Comparison of ENCODE assay signal across 13 cellular contexts in genomic region chr2:20471148-20471547, GRCh38. TPM values are rescaled to one million over a fixed set of nuclear protein-coding genes. Genes with fewer than 3 reads are reported as not detected.
DNase-seq lines count a peak whose midpoint lies in the region; TF ChIP-seq lines count a peak whose summit lies in the region.
"Had no signal": no experiment of that assay in that cellular context is flagged by ENCODE, and none has a peak within 500 bp of the region (broad histone marks: within the 10 kb centered on the region; RNA-seq: fewer than 3 reads in every experiment).

No MANE protein-coding gene starts in this region.

- no peak overlapping the region for H2AFZ ChIP-seq in Karpas-422 (ENCODE audit: low read length)
- H2AFZ ChIP-seq: GM23338 had no signal

- no peaks in the 10 kb centered on the region for H3K27me3 ChIP-seq in Karpas-422 (ENCODE audit: low read length)
- no peaks in the 10 kb centered on the region for H3K27me3 ChIP-seq in esophagus muscularis mucosa

- H3K79me2 ChIP-seq in Karpas-422 (ENCODE audit: low read length): no peaks in the 10 kb centered on the region

- H4K20me1 ChIP-seq in Karpas-422 (ENCODE audit: insufficient read depth, low read depth, low read length): no peaks in the 10 kb centered on the region

- H3K9ac ChIP-seq in Karpas-422 (ENCODE audit: low read length): no peak overlapping the region

- H3K9me2 ChIP-seq in Karpas-422 (replicated peaks; ENCODE audit: insufficient read depth, low read length): no peaks in the 10 kb centered on the region

- peak; percentile 25 for DNase-seq in activated CD8-positive, alpha-beta memory T cell treated with anti-CD3 and anti-CD28 coated beads, Interleukin-2, amount 50 U/mL, for 48 hours
- no peak for DNase-seq in activated CD8-positive, alpha-beta memory T cell treated with anti-CD3 and anti-CD28 coated beads for 24 hours
- DNase-seq in Karpas-422: peak; percentile 7
- peak; percentile 21 for DNase-seq in coronary artery (ENCODE audit: low spot score)
- DNase-seq in ureter (ENCODE audit: low spot score): peak; percentile 22
- DNase-seq in NCI-H774 (lab: John Stamatoyannopoulos, UW): no peak
- DNase-seq in esophagus muscularis mucosa (ENCODE audit: extremely low spot score): no peak
- DNase-seq: C1 segment of cervical spinal cord; Caco-2; CD4-positive, alpha-beta T cell; HCEC 1CT had no signal

- intact Hi-C loops in esophagus muscularis mucosa (cut with DNase I): no loop called here

- H3K4me1 ChIP-seq in Karpas-422 (ENCODE audit: low read length) (peaks cover 6% of the 10 kb centered on the region), esophagus muscularis mucosa (peaks cover 0 to 27% (median 7%) of the 10 kb centered on the region in 4 donors)

- TF ChIP-seq EP300 in esophagus muscularis mucosa (IDR thresholded peaks at IDR 0.05): no peak

- no peak overlapping the region for H3K4me2 ChIP-seq in Karpas-422 (ENCODE audit: low read depth, low read length, poor library complexity, severe bottlenecking)
- H3K4me2 ChIP-seq: GM23338 had no signal

- no peak for TF ChIP-seq CTCF in coronary artery (IDR thresholded peaks at IDR 0.05)
- no peak for TF ChIP-seq CTCF in esophagus muscularis mucosa (IDR thresholded peaks at IDR 0.05)

- no peak overlapping the region for H3K27ac ChIP-seq in Karpas-422 (ENCODE audit: low read length)
- no peak overlapping the region for H3K27ac ChIP-seq in coronary artery
- no peak overlapping the region for H3K27ac ChIP-seq in esophagus muscularis mucosa (replicated peaks in 1 of 4)
- H3K27ac ChIP-seq: HL-60 had no signal

- WGBS in esophagus muscularis mucosa: 90% methylated on average over 4 of the region's 4 CpGs

- no peaks in the 10 kb centered on the region for H3K36me3 ChIP-seq in Karpas-422 (ENCODE audit: insufficient read depth, low read length)
- H3K36me3 ChIP-seq in esophagus muscularis mucosa: no peaks in the 10 kb centered on the region

- TF ChIP-seq POLR2A in esophagus muscularis mucosa (IDR thresholded peaks at IDR 0.05; ENCODE audit: low read depth): no peak

- no peak overlapping the region for H3K4me3 ChIP-seq in Karpas-422 (ENCODE audit: low read length)
- H3K4me3 ChIP-seq in coronary artery: no peak overlapping the region
- no peak overlapping the region for H3K4me3 ChIP-seq in esophagus muscularis mucosa
- H3K4me3 ChIP-seq: GM23338 had no signal

- H3K9me3 ChIP-seq in Karpas-422 (ENCODE audit: low read length) (no peaks in the 10 kb centered on the region), esophagus muscularis mucosa (no peaks in the 10 kb centered on the region)
- H3K9me3 ChIP-seq: Caco-2 had no signal

RNA-seq across cellular contexts. Expression of gene RHOB, which starts 24.3 kb away (rescaled TPM):
- total RNA-seq in Karpas-422 (2014; rRNA removed; shearing (Covaris generic); ENCODE audit: low replicate concordance): not detected in 2 replicates
- total RNA-seq in ureter: 304 TPM
- 1,000 to 10,000 TPM in 3 of 4 donors, 100 to 1,000 TPM in 1; 809 to 1,532 (median 1,203) TPM for total RNA-seq in esophagus muscularis mucosa

Comparison
In these comparisons a context has a peak if more than half of its experiments do, and no peak if none do; other contexts are left out.
1. DNase-seq: peak in activated CD8-positive, alpha-beta memory T cell treated with anti-CD3 and anti-CD28 coated beads, Interleukin-2, amount 50 U/mL, for 48 hours (single experiment), Karpas-422 (single experiment), coronary artery (single experiment) and ureter (single experiment); none in activated CD8-positive, alpha-beta memory T cell treated with anti-CD3 and anti-CD28 coated beads for 24 hours (single experiment), NCI-H774 (single experiment) and esophagus muscularis mucosa (single experiment).
2. RNA of gene RHOB, which starts 24.3 kb away (total RNA-seq): 809 to 1,532 TPM in esophagus muscularis mucosa and 304 TPM in ureter (single experiment); not detected in Karpas-422; every median in the first group is over 100 times any median in the second.